Comparison of ENCODE assay signal across 14 cellular contexts in the genomic region with DNA sequence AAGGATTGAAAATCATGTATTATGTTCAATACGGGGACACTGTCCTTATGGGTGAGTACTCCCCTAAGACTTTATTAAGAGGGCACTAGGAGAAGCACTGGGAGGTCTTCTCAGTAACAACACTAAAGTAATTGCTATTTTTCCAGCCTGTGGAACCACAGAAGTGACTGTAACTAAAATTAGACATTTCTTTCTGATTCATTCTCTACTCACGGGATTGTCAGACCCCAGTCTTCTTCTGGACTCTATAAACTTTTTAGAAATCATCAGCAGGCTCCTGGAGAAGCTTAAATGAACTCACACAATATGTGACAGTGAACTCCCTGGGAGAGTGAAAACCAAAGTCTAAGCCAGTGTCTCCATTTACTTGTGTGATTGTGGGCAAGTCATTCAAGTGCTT. TPM values are rescaled to one million over a fixed set of nuclear protein-coding genes. Genes with fewer than 3 reads are reported as not detected.
DNase-seq lines count a peak whose midpoint lies in the region; ATAC-seq and TF ChIP-seq lines count a peak whose summit lies in the region.
"Had no signal": no experiment of that assay in that cellular context is flagged by ENCODE, and none has a peak within 500 bp of the region (broad histone marks: within the 10 kb centered on the region; RNA-seq: fewer than 3 reads in every experiment).

No MANE protein-coding gene starts in this region.

- intact Hi-C loops in activated B cell treated with CpG ODN at 0.5 μM for 24 hours (cut with micrococcal nuclease) = loop anchor here (1.0 to 5.0 kb wide), 4 partner anchors 14 to 219 kb away; a partner anchor contains a TSS

- no peak for ATAC-seq in activated naive CD8-positive, alpha-beta T cell treated with anti-CD3 and anti-CD28 coated beads, Interleukin-2, amount 10 ng/mL, durations not matched to agents 7 days and 5 days (ENCODE audit: low read depth)
- ATAC-seq in activated naive CD8-positive, alpha-beta T cell treated with anti-CD3 and anti-CD28 coated beads, Interleukin-2, amount 50 U/mL, for 24 hours = no peak
- ATAC-seq in HG03159 (IDR thresholded peaks at IDR 0.05; ENCODE audit: unreplicated experiment) = peak; percentile 3
- peak; percentile 16 for ATAC-seq in activated B cell treated with CpG ODN at 0.5 μM for 24 hours (ENCODE audit: low read depth)
- no peak for ATAC-seq in HG03378 (IDR thresholded peaks at IDR 0.05; ENCODE audit: unreplicated experiment)
- ATAC-seq in SK-N-SH treated with all-trans-retinoic acid at 6 μM for 48 hours = no peak; the same call in 2 of the 3 replicates

- H3K36me3 Mint-ChIP-seq in activated naive CD8-positive, alpha-beta T cell treated with anti-CD3 and anti-CD28 coated beads, Interleukin-2, amount 10 ng/mL, durations not matched to agents 7 days and 5 days = peaks cover 4% of the 10 kb centered on the region
- no peaks in the 10 kb centered on the region for H3K36me3 Mint-ChIP-seq in activated naive CD8-positive, alpha-beta T cell treated with anti-CD3 and anti-CD28 coated beads, Interleukin-2, amount 50 U/mL, for 24 hours (ENCODE audit: low read depth)
- peaks cover under 1% of the 10 kb centered on the region for H3K36me3 Mint-ChIP-seq in activated B cell treated with CpG ODN at 0.5 μM for 24 hours (ENCODE audit: low read depth)

- peaks cover 14% of the 10 kb centered on the region for H3K4me1 Mint-ChIP-seq in activated naive CD8-positive, alpha-beta T cell treated with anti-CD3 and anti-CD28 coated beads, Interleukin-2, amount 10 ng/mL, durations not matched to agents 7 days and 5 days
- peaks cover 16% of the 10 kb centered on the region for H3K4me1 Mint-ChIP-seq in activated naive CD8-positive, alpha-beta T cell treated with anti-CD3 and anti-CD28 coated beads, Interleukin-2, amount 50 U/mL, for 24 hours
- H3K4me1 Mint-ChIP-seq in activated B cell treated with CpG ODN at 0.5 μM for 24 hours = peaks cover 24% of the 10 kb centered on the region
- H3K4me1 Mint-ChIP-seq: nephron had no signal

- POLR2A ChIA-PET in activated naive CD8-positive, alpha-beta T cell treated with anti-CD3 and anti-CD28 coated beads, Interleukin-2, amount 10 ng/mL, durations not matched to agents 7 days and 5 days (lab: Charles Lee) = no interaction called here
- POLR2A ChIA-PET in activated B cell treated with CpG ODN at 0.5 μM for 24 hours (lab: Charles Lee) = interaction anchor here (0.6 kb wide), 1 partner anchor 25 kb away, joined by 3 read pairs; no protein-coding TSS in a partner anchor

- DNase-seq in activated naive CD8-positive, alpha-beta T cell treated with anti-CD3 and anti-CD28 coated beads, Interleukin-2, amount 10 ng/mL, durations not matched to agents 7 days and 5 days = no peak
- no peak for DNase-seq in activated naive CD8-positive, alpha-beta T cell treated with anti-CD3 and anti-CD28 coated beads, Interleukin-2, amount 50 U/mL, for 24 hours
- DNase-seq in activated B cell treated with CpG ODN at 0.5 μM for 24 hours (no peak), NCI-H2107 (lab: John Stamatoyannopoulos, UW) (no peak), OCI-M2 (lab: John Stamatoyannopoulos, UW; ENCODE audit: unreplicated experiment) (no peak)
- DNase-seq: DMS53; NCI-H2029 treated with DMSO at 0.1 percent for 48 hours; NK-92 treated with Interleukin-12 subunit alpha and Interleukin-12 subunit beta, amount 100 ng/mL, for 24 hours had no signal

- TF ChIP-seq CTCF in activated B cell treated with CpG ODN at 0.5 μM for 24 hours (IDR thresholded peaks at IDR 0.05) = no peak

- H3K4me3 Mint-ChIP-seq in activated naive CD8-positive, alpha-beta T cell treated with anti-CD3 and anti-CD28 coated beads, Interleukin-2, amount 10 ng/mL, durations not matched to agents 7 days and 5 days = peak overlapping the region; percentile 32
- no peak overlapping the region for H3K4me3 Mint-ChIP-seq in activated naive CD8-positive, alpha-beta T cell treated with anti-CD3 and anti-CD28 coated beads, Interleukin-2, amount 50 U/mL, for 24 hours
- peak overlapping the region; percentile 46 for H3K4me3 Mint-ChIP-seq in activated B cell treated with CpG ODN at 0.5 μM for 24 hours
- H3K4me3 Mint-ChIP-seq: nephron had no signal

- no peaks in the 10 kb centered on the region for H3K9me3 Mint-ChIP-seq in activated naive CD8-positive, alpha-beta T cell treated with anti-CD3 and anti-CD28 coated beads, Interleukin-2, amount 10 ng/mL, durations not matched to agents 7 days and 5 days
- H3K9me3 Mint-ChIP-seq in activated naive CD8-positive, alpha-beta T cell treated with anti-CD3 and anti-CD28 coated beads, Interleukin-2, amount 50 U/mL, for 24 hours = no peaks in the 10 kb centered on the region
- H3K9me3 Mint-ChIP-seq in activated B cell treated with CpG ODN at 0.5 μM for 24 hours = no peaks in the 10 kb centered on the region
- H3K9me3 Mint-ChIP-seq: IgD-negative memory B cell, nephron had no signal

- H3K27ac Mint-ChIP-seq in activated naive CD8-positive, alpha-beta T cell treated with anti-CD3 and anti-CD28 coated beads, Interleukin-2, amount 10 ng/mL, durations not matched to agents 7 days and 5 days = no peak overlapping the region
- no peak overlapping the region for H3K27ac Mint-ChIP-seq in activated naive CD8-positive, alpha-beta T cell treated with anti-CD3 and anti-CD28 coated beads, Interleukin-2, amount 50 U/mL, for 24 hours
- H3K27ac Mint-ChIP-seq in activated B cell treated with CpG ODN at 0.5 μM for 24 hours = no peak overlapping the region
- H3K27ac Mint-ChIP-seq: activated T-helper 2 cell treated with anti-CD3 and anti-CD28 coated beads, Interferon-gamma antibody, Interleukin-2, Interleukin-4, amounts not matched to agents 10 μg/mL and 5 μg/mL and 100 μg/mL, durations not matched to agents 14 hours and 24 hours and 36 hours; nephron had no signal

- CTCF ChIA-PET in activated B cell treated with CpG ODN at 0.5 μM for 24 hours (lab: Charles Lee) = no interaction called here

- peaks cover 25% of the 10 kb centered on the region for H3K27me3 Mint-ChIP-seq in activated naive CD8-positive, alpha-beta T cell treated with anti-CD3 and anti-CD28 coated beads, Interleukin-2, amount 10 ng/mL, durations not matched to agents 7 days and 5 days
- H3K27me3 Mint-ChIP-seq in activated naive CD8-positive, alpha-beta T cell treated with anti-CD3 and anti-CD28 coated beads, Interleukin-2, amount 50 U/mL, for 24 hours = peaks cover 4% of the 10 kb centered on the region
- H3K27me3 Mint-ChIP-seq in activated B cell treated with CpG ODN at 0.5 μM for 24 hours = peaks cover 9% of the 10 kb centered on the region

TF ChIP-seq in SK-N-SH treated with all-trans-retinoic acid at 6 μM for 48 hours, 23 proteins besides CTCF, POLR2A, EP300 and RAD21:
- TF ChIP-seq, protein P1, sequence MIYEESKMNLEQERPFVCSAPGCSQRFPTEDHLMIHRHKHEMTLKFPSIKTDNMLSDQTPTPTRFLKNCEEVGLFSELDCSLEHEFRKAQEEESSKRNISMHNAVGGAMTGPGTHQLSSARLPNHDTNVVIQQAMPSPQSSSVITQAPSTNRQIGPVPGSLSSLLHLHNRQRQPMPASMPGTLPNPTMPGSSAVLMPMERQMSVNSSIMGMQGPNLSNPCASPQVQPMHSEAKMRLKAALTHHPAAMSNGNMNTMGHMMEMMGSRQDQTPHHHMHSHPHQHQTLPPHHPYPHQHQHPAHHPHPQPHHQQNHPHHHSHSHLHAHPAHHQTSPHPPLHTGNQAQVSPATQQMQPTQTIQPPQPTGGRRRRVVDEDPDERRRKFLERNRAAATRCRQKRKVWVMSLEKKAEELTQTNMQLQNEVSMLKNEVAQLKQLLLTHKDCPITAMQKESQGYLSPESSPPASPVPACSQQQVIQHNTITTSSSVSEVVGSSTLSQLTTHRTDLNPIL (CRISPR knock-in tag; IDR thresholded peaks at IDR 0.05; ENCODE audit: low read depth) = no peak
- TF ChIP-seq BACH2 (CRISPR knock-in tag; IDR thresholded peaks at IDR 0.05; ENCODE audit: borderline replicate concordance) = no peak
- no peak for TF ChIP-seq ARNTL (CRISPR knock-in tag; IDR thresholded peaks at IDR 0.05; ENCODE audit: borderline replicate concordance, low read depth)
- TF ChIP-seq ZNF70 (CRISPR knock-in tag; IDR thresholded peaks at IDR 0.05) = no peak
- no peak for TF ChIP-seq ISL1 (CRISPR knock-in tag; IDR thresholded peaks at IDR 0.05)

RNA-seq across cellular contexts. Expression of a gene that starts 14.5 kb away (rescaled TPM):
- total RNA-seq in activated naive CD8-positive, alpha-beta T cell treated with anti-CD3 and anti-CD28 coated beads, Interleukin-2, amount 10 ng/mL, durations not matched to agents 7 days and 5 days = 1 to 10 TPM in 1 of 2 experiments, under 1 TPM in 1; 0.72 to 1.4 TPM
- total RNA-seq in activated B cell treated with CpG ODN at 0.5 μM for 24 hours = 2.0 and 2.2 TPM in 2 replicates
- total RNA-seq: activated T-helper 2 cell treated with anti-CD3 and anti-CD28 coated beads, Interferon-gamma antibody, Interleukin-2, Interleukin-4, amounts not matched to agents 10 μg/mL and 5 μg/mL and 100 μg/mL, durations not matched to agents 14 hours and 24 hours and 36 hours had no signal

Comparison
In these comparisons a context has a peak if more than half of its experiments do, and no peak if none do; other contexts are left out.
1. ATAC-seq: peak in HG03159 (single experiment) and activated B cell treated with CpG ODN at 0.5 μM for 24 hours (single experiment); none in activated naive CD8-positive, alpha-beta T cell treated with anti-CD3 and anti-CD28 coated beads, Interleukin-2, amount 10 ng/mL, durations not matched to agents 7 days and 5 days (single experiment), activated naive CD8-positive, alpha-beta T cell treated with anti-CD3 and anti-CD28 coated beads, Interleukin-2, amount 50 U/mL, for 24 hours (single experiment), HG03378 (single experiment) and SK-N-SH treated with all-trans-retinoic acid at 6 μM for 48 hours (single experiment).